Comparison of ENCODE assay signal across 13 cellular contexts in genomic region chr15:78243491-78243941, GRCh38. TPM values are rescaled to one million over a fixed set of nuclear protein-coding genes. Genes with fewer than 3 reads are reported as not detected.
DNase-seq lines count a peak whose midpoint lies in the region; ATAC-seq, FAIRE-seq and TF ChIP-seq lines count a peak whose summit lies in the region.
"Had no signal": no experiment of that assay in that cellular context is flagged by ENCODE, and none has a peak within 500 bp of the region (broad histone marks: within the 10 kb centered on the region; RNA-seq: fewer than 3 reads in every experiment).

No MANE protein-coding gene starts in this region.

- peaks cover 29% of the 10 kb centered on the region for H3K27me3 Mint-ChIP-seq in Calu3 (ENCODE audit: unreplicated experiment)

- H3K9ac ChIP-seq in mucosa of stomach (ENCODE audit: low read length) (peak overlapping the region; percentile 57), Karpas-422 (ENCODE audit: low read length) (no peak overlapping the region)

- H3K27ac Mint-ChIP-seq in Calu3 (ENCODE audit: unreplicated experiment) = no peak overlapping the region
- H3K27ac Mint-ChIP-seq: CD8-positive, alpha-beta T cell; type B pancreatic cell had no signal

- H3K4me2 ChIP-seq in Karpas-422 (ENCODE audit: low read depth, low read length, poor library complexity, severe bottlenecking) = no peak overlapping the region

- no peak overlapping the region for H3K27ac ChIP-seq in RWPE2 (ENCODE audit: poor library complexity, severe bottlenecking)
- H3K27ac ChIP-seq in foreskin keratinocyte = no peak overlapping the region
- no peak overlapping the region for H3K27ac ChIP-seq in Karpas-422 (ENCODE audit: low read length)

- H2AFZ ChIP-seq in Karpas-422 (ENCODE audit: low read length) = no peak overlapping the region

- FAIRE-seq in GM19239 (lab: Jason Lieb, UNC) = no peak

- no peaks in the 10 kb centered on the region for H3K36me3 Mint-ChIP-seq in Calu3 (ENCODE audit: insufficient read depth, unreplicated experiment)
- H3K36me3 Mint-ChIP-seq: CD8-positive, alpha-beta T cell; naive B cell; type B pancreatic cell had no signal

- ATAC-seq in RWPE2 (ENCODE audit: low read depth) = peak; percentile 61
- peak; percentile 41 for ATAC-seq in foreskin keratinocyte
- no peak for ATAC-seq in HG02623 (IDR thresholded peaks at IDR 0.05; ENCODE audit: unreplicated experiment)
- ATAC-seq: CD8-positive, alpha-beta T cell had no signal

- CTCF ChIA-PET in Calu3 (lab: Charles Lee) = interaction anchor here (1.3 to 4.1 kb wide), 2 partner anchors 66 to 135 kb away, joined by 3 to 18 read pairs; no protein-coding TSS in a partner anchor

- peaks cover 9% of the 10 kb centered on the region for H3K4me1 ChIP-seq in RWPE2 (ENCODE audit: insufficient read depth, poor library complexity, severe bottlenecking)
- H3K4me1 ChIP-seq in foreskin keratinocyte = no peaks in the 10 kb centered on the region
- peaks cover 20% of the 10 kb centered on the region for H3K4me1 ChIP-seq in mucosa of stomach (ENCODE audit: control insufficient read depth, insufficient read depth, low read length)
- no peaks in the 10 kb centered on the region for H3K4me1 ChIP-seq in Karpas-422 (ENCODE audit: low read length)

- H3K36me3 ChIP-seq in RWPE2 (ENCODE audit: low read depth) (no peaks in the 10 kb centered on the region), mucosa of stomach (ENCODE audit: control insufficient read depth, insufficient read depth, low read length) (no peaks in the 10 kb centered on the region), Karpas-422 (ENCODE audit: insufficient read depth, low read length) (no peaks in the 10 kb centered on the region)

- H3K9me3 ChIP-seq in RWPE2 (ENCODE audit: severe bottlenecking) (no peaks in the 10 kb centered on the region), mucosa of stomach (ENCODE audit: control insufficient read depth, low read length) (no peaks in the 10 kb centered on the region), Karpas-422 (ENCODE audit: low read length) (no peaks in the 10 kb centered on the region)

- no peaks in the 10 kb centered on the region for H3K9me3 Mint-ChIP-seq in Calu3 (ENCODE audit: low read depth, unreplicated experiment)
- H3K9me3 Mint-ChIP-seq: CD8-positive, alpha-beta T cell; naive B cell; type B pancreatic cell had no signal

- H4K20me1 ChIP-seq in Karpas-422 (ENCODE audit: insufficient read depth, low read depth, low read length) = no peaks in the 10 kb centered on the region

- H3K27me3 ChIP-seq in RWPE2 (ENCODE audit: insufficient read depth, poor library complexity, severe bottlenecking) (no peaks in the 10 kb centered on the region), foreskin keratinocyte (no peaks in the 10 kb centered on the region), mucosa of stomach (ENCODE audit: control insufficient read depth, insufficient read depth, low read length) (peaks cover 3% of the 10 kb centered on the region), Karpas-422 (ENCODE audit: low read length) (no peaks in the 10 kb centered on the region)

- no peaks in the 10 kb centered on the region for H3K79me2 ChIP-seq in Karpas-422 (ENCODE audit: low read length)

- H3K4me1 Mint-ChIP-seq in Calu3 (ENCODE audit: low read depth, unreplicated experiment) = peaks cover 12% of the 10 kb centered on the region

- DNase-seq in Calu3 (peak; percentile 42), RWPE2 (ENCODE audit: low spot score) (peak; percentile 77), foreskin keratinocyte (no peak), Karpas-422 (no peak), GM19239 (ENCODE audit: insufficient read length, low spot score) (no peak)
- no peak for DNase-seq in activated CD4-positive, alpha-beta T cell treated with anti-CD3 and anti-CD28 coated beads, Interleukin-2, amount 50 U/mL, for 48 hours
- DNase-seq: activated CD4-positive, alpha-beta T cell treated with anti-CD3 and anti-CD28 coated beads, Interleukin-2, amount 50 U/mL, for 1 hour; amniotic stem cell; CD8-positive, alpha-beta T cell; naive B cell had no signal

- intact Hi-C loops in Calu3 (cut with micrococcal nuclease; ENCODE audit: unreplicated experiment) = loop anchor here (5.0 kb wide), 3 partner anchors 46 to 276 kb away; partner anchors contain the start of gene CIB2

- H3K9me2 ChIP-seq in Karpas-422 (replicated peaks; ENCODE audit: insufficient read depth, low read length) = no peaks in the 10 kb centered on the region

- H3K4me3 Mint-ChIP-seq in Calu3 (ENCODE audit: low read depth, unreplicated experiment) = no peak overlapping the region
- H3K4me3 Mint-ChIP-seq: CD8-positive, alpha-beta T cell; type B pancreatic cell had no signal

- BruUV-seq in Calu3 (replicated peaks; lab: Mats Ljungman, UMichigan) = no TSS peak

- no peak overlapping the region for H3K4me3 ChIP-seq in RWPE2 (ENCODE audit: severe bottlenecking)
- H3K4me3 ChIP-seq in mucosa of stomach (ENCODE audit: low read length) = no peak overlapping the region
- H3K4me3 ChIP-seq in Karpas-422 (ENCODE audit: low read length) = no peak overlapping the region

- no peak for TF ChIP-seq CTCF in Calu3 (IDR thresholded peaks at IDR 0.05; ENCODE audit: unreplicated experiment)
- no peak for TF ChIP-seq CTCF in RWPE2 (IDR thresholded peaks at IDR 0.05; ENCODE audit: poor library complexity, severe bottlenecking)
- no peak for TF ChIP-seq CTCF in foreskin keratinocyte (conservative IDR thresholded peaks at IDR 0.05)

RNA-seq across cellular contexts. Expression of gene ACSBG1, which starts 9.2 kb away (rescaled TPM):
- total RNA-seq in Calu3 (2022) (0.45 and 0.49 TPM in 2 replicates), foreskin keratinocyte (not detected in 2 replicates)
- polyA plus RNA-seq in foreskin keratinocyte = 0.02 TPM in 2 replicates
- not detected in 2 replicates for total RNA-seq in Karpas-422 (2014; rRNA removed; shearing (Covaris generic); ENCODE audit: low replicate concordance)

RNA-seq across cellular contexts. Expression of gene DNAJA4, which starts 20.8 kb away (rescaled TPM):
- 52.1 and 53.6 TPM in 2 replicates for total RNA-seq in Calu3 (2022)
- total RNA-seq in foreskin keratinocyte = 8.8 and 10.6 TPM in 2 replicates
- polyA plus RNA-seq in foreskin keratinocyte = 5.1 and 7.5 TPM in 2 replicates
- not detected in 2 replicates for total RNA-seq in Karpas-422 (2014; rRNA removed; shearing (Covaris generic); ENCODE audit: low replicate concordance)

RNA-seq across cellular contexts. Expression of gene SKIC8, which starts 55.9 kb away (rescaled TPM):
- total RNA-seq in Calu3 (2022) (67.8 and 72.8 TPM in 2 replicates), foreskin keratinocyte (58.8 and 64.0 TPM in 2 replicates)
- polyA plus RNA-seq in foreskin keratinocyte = 52.2 and 58.2 TPM in 2 replicates
- total RNA-seq in Karpas-422 (2014; rRNA removed; shearing (Covaris generic); ENCODE audit: low replicate concordance) = 96.9 and 134 TPM in 2 replicates

Comparison
In these comparisons a context has a peak if more than half of its experiments do, and no peak if none do; other contexts are left out.
1. DNase-seq: peak in Calu3 (single experiment) and RWPE2 (single experiment); none in foreskin keratinocyte (0 of 2), activated CD4-positive, alpha-beta T cell treated with anti-CD3 and anti-CD28 coated beads, Interleukin-2, amount 50 U/mL, for 48 hours (0 of 2), Karpas-422 (single experiment) and GM19239 (single experiment).